In genomic region chr10:60944910-60945297, GRCh38 we compare ENCODE assay signal across 9 cellular contexts. TPM values are rescaled to one million over a fixed set of nuclear protein-coding genes. Genes with fewer than 3 reads are reported as not detected.
DNase-seq lines count a peak whose midpoint lies in the region; ATAC-seq, FAIRE-seq and TF ChIP-seq lines count a peak whose summit lies in the region.
"Had no signal": no experiment of that assay in that cellular context is flagged by ENCODE, and none has a peak within 500 bp of the region (broad histone marks: within the 10 kb centered on the region; RNA-seq: fewer than 3 reads in every experiment).

No MANE protein-coding gene starts in this region.

- no peak for FAIRE-seq in bronchial epithelial cell (lab: Jason Lieb, UNC)

- H3K9me3 Mint-ChIP-seq in activated T-cell treated with anti-CD3 and anti-CD28 coated beads, Interleukin-2, amount 50 U/mL, for 24 hours: no peaks in the 10 kb centered on the region
- H3K9me3 Mint-ChIP-seq in memory B cell: no peaks in the 10 kb centered on the region

- H3K27ac Mint-ChIP-seq in activated T-cell treated with anti-CD3 and anti-CD28 coated beads, Interleukin-2, amount 50 U/mL, for 24 hours: no peak overlapping the region
- H3K27ac Mint-ChIP-seq in memory B cell: peak overlapping the region; percentile 76

- peak overlapping the region; percentile 69 for H3K4me3 Mint-ChIP-seq in activated T-cell treated with anti-CD3 and anti-CD28 coated beads, Interleukin-2, amount 50 U/mL, for 24 hours
- peak overlapping the region; percentile 86 for H3K4me3 Mint-ChIP-seq in memory B cell

- H3K27me3 ChIP-seq in bronchial epithelial cell (ENCODE audit: control insufficient read depth, insufficient read depth, low read length): no peaks in the 10 kb centered on the region
- H3K27me3 ChIP-seq in tibial nerve: no peaks in the 10 kb centered on the region

- no peak for TF ChIP-seq EP300 in tibial nerve (IDR thresholded peaks at IDR 0.05)

- H3K4me3 ChIP-seq in bronchial epithelial cell (ENCODE audit: low read depth, low read length): peak overlapping the region; percentile 60
- H3K4me3 ChIP-seq in tibial nerve: peak overlapping the region; percentile 65 to 96 (median 75)

- ATAC-seq in memory B cell (ENCODE audit: low read depth): no peak
- no peak for ATAC-seq in HG03039 (IDR thresholded peaks at IDR 0.05; ENCODE audit: unreplicated experiment)

- peaks cover 13% of the 10 kb centered on the region for H3K4me1 Mint-ChIP-seq in activated T-cell treated with anti-CD3 and anti-CD28 coated beads, Interleukin-2, amount 50 U/mL, for 24 hours (ENCODE audit: low read depth)
- H3K4me1 Mint-ChIP-seq in memory B cell: peaks cover 11% of the 10 kb centered on the region

- TF ChIP-seq CTCF in bronchial epithelial cell (IDR thresholded peaks at IDR 0.05; ENCODE audit: insufficient read depth, low read length, severe bottlenecking) (no peak), tibial nerve (IDR thresholded peaks at IDR 0.05) (no peak)

- H3K27ac ChIP-seq in tibial nerve: peak overlapping the region; percentile 74 to 97 (median 92)

- DNase-seq in activated T-cell treated with anti-CD3 and anti-CD28 coated beads, Interleukin-2, amount 50 U/mL, for 24 hours: no peak
- DNase-seq in activated T-cell treated with anti-CD3 and anti-CD28 coated beads, Interleukin-2, amount 50 U/mL, for 48 hours: no peak
- DNase-seq in bronchial epithelial cell (ENCODE audit: low read depth) (no peak), memory B cell (ENCODE audit: low spot score in 2 of 2) (peak in 1 of 2 donors; percentile 13), tibial nerve (ENCODE audit: low spot score in 2 of 2) (no peak), NCI-H748 (lab: John Stamatoyannopoulos, UW; ENCODE audit: unreplicated experiment) (no peak), kidney tubule cell (ENCODE audit: low spot score) (no peak)

- H3K27me3 Mint-ChIP-seq in activated T-cell treated with anti-CD3 and anti-CD28 coated beads, Interleukin-2, amount 50 U/mL, for 24 hours: peaks cover 82% of the 10 kb centered on the region
- H3K27me3 Mint-ChIP-seq in memory B cell: peaks cover 12% of the 10 kb centered on the region

- no peaks in the 10 kb centered on the region for H3K36me3 ChIP-seq in bronchial epithelial cell (ENCODE audit: control insufficient read depth, insufficient read depth, low read length)
- no peaks in the 10 kb centered on the region for H3K36me3 ChIP-seq in tibial nerve

- WGBS in tibial nerve, 2 donors: 57% methylated on average over 4 of the region's 4 CpGs

- no peak for TF ChIP-seq POLR2A in tibial nerve (IDR thresholded peaks at IDR 0.05)

- no peaks in the 10 kb centered on the region for H3K9me3 ChIP-seq in tibial nerve

- H3K4me1 ChIP-seq in tibial nerve: peaks cover 0 to 22% (median 0%) of the 10 kb centered on the region in 4 donors

- no peaks in the 10 kb centered on the region for H3K36me3 Mint-ChIP-seq in activated T-cell treated with anti-CD3 and anti-CD28 coated beads, Interleukin-2, amount 50 U/mL, for 24 hours (ENCODE audit: low read depth)
- no peaks in the 10 kb centered on the region for H3K36me3 Mint-ChIP-seq in memory B cell

RNA-seq across cellular contexts. Expression of gene RHOBTB1, which starts 0.9 kb away (rescaled TPM):
- total RNA-seq in bronchial epithelial cell: 3.5 and 6.3 TPM in 2 replicates
- total RNA-seq in tibial nerve: 10 to 100 TPM in 1 of 4 donors, 1 to 10 TPM in 3; 5.7 to 28.2 (median 5.9) TPM
- total RNA-seq: T-helper 2 cell treated with Interferon-gamma antibody and Interleukin-4, amounts not matched to agents 100 ng/mL and 5 ng/mL, for 36 hours had no signal
